Comparison of ENCODE assay signal across 13 cellular contexts in the genomic region with DNA sequence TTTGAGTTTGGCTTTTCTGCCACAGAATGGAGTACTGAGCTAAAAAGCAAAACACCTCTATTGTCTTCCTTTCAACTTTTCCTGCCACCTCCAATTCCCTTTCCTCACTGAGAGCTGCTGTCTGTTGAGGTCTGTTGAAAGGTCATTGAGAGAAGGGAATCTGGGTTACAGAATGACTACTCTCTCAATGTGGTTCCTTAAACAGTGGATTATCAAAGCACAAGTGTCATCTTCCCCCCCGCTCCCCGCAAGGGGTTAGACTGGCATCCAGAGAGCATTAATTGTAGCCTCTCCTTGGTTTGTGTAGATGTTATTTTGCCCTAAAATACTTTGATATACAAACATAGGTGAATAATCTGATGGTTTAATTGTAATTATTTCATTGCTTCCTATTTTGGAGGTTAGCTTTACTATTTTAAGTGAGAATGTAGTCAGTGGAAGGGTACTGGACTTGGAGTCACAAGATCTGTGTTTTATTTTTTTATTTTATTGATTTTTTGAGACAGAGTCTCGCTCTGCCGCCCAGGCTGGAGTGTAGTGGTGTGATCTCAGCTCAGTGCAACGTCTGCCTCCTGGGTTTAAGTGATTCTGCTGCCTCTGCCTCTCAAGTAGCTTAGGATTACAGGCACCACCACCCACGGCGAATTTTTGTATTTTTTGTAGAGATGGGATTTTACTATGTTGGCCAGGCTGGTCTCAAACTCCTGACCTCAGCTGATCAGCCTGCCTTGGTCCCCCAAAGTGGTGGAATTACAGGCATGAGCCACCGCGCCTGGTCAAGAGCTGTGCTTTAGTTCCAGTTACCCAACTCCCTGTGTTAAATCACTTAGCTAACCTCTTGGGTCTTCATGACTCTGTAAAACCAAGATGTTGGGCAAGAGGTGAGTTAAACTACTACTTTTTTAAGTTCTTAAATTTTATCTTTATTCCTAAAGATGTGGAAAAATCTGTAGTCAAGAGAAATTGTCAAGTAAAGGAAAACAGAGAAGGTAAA. TPM values are rescaled to one million over a fixed set of nuclear protein-coding genes. Genes with fewer than 3 reads are reported as not detected.
A peak's percentile ranks its signal among the peaks of the same experiment; 100 is the strongest.
DNase-seq lines count a peak whose midpoint lies in the region; ATAC-seq and TF ChIP-seq lines count a peak whose summit lies in the region.
"Had no signal": no experiment of that assay in that cellular context is flagged by ENCODE, and none has a peak within 500 bp of the region (broad histone marks: within the 10 kb centered on the region; RNA-seq: fewer than 3 reads in every experiment).

No MANE protein-coding gene starts in this region.

- no peaks in the 10 kb centered on the region for H3K9me3 Mint-ChIP-seq in stimulated activated naive CD8-positive, alpha-beta T cell treated with anti-CD3 and anti-CD28 coated beads, Interleukin-15, amount 100 ng/mL, for 72 hours
- H3K9me3 Mint-ChIP-seq in activated naive CD8-positive, alpha-beta T cell (ENCODE audit: low read depth): no peaks in the 10 kb centered on the region
- H3K9me3 Mint-ChIP-seq: T-helper 1 cell treated with Interleukin-12 subunit alpha and Interleukin-12 subunit beta and Interleukin-4 antibody, amounts not matched to agents 30 μg/mL and 1 μg/mL, for 36 hours had no signal

- H3K9me3 ChIP-seq in right lobe of liver: no peaks in the 10 kb centered on the region
- H3K9me3 ChIP-seq: thoracic aorta had no signal

- ATAC-seq in stimulated activated naive CD8-positive, alpha-beta T cell treated with anti-CD3 and anti-CD28 coated beads, Interleukin-15, Interleukin-2, amounts not matched to agents 100 U/mL and 50 U/mL, for 24 hours: peak; percentile 32
- no peak for ATAC-seq in stimulated activated naive CD8-positive, alpha-beta T cell treated with anti-CD3 and anti-CD28 coated beads, Interleukin-15, amount 100 ng/mL, for 72 hours
- ATAC-seq in right lobe of liver: peak; percentile 59 to 72 (median 66)
- no peak for ATAC-seq in HG02642 (IDR thresholded peaks at IDR 0.05; ENCODE audit: poor library complexity, unreplicated experiment)

- H3K27ac Mint-ChIP-seq in stimulated activated naive CD8-positive, alpha-beta T cell treated with anti-CD3 and anti-CD28 coated beads, Interleukin-15, amount 100 ng/mL, for 72 hours: no peak overlapping the region
- H3K27ac Mint-ChIP-seq in activated naive CD8-positive, alpha-beta T cell: peak overlapping the region; percentile 37
- H3K27ac Mint-ChIP-seq: T-helper 1 cell treated with Interleukin-12 subunit alpha and Interleukin-12 subunit beta and Interleukin-4 antibody, amounts not matched to agents 30 μg/mL and 1 μg/mL, for 36 hours had no signal

- intact Hi-C loops in right lobe of liver (cut with DNase I): no loop called here

- no peak overlapping the region for H3K4me3 ChIP-seq in right lobe of liver

- H3K27me3 ChIP-seq in right lobe of liver: no peaks in the 10 kb centered on the region
- H3K27me3 ChIP-seq: brain microvascular endothelial cell had no signal

- no peaks in the 10 kb centered on the region for H3K36me3 ChIP-seq in right lobe of liver
- H3K36me3 ChIP-seq: brain microvascular endothelial cell, thoracic aorta had no signal

- no peak overlapping the region for H3K27ac ChIP-seq in right lobe of liver
- H3K27ac ChIP-seq: brain microvascular endothelial cell, parathyroid adenoma, thoracic aorta had no signal

- H3K36me3 Mint-ChIP-seq in activated naive CD8-positive, alpha-beta T cell: no peaks in the 10 kb centered on the region

- peaks cover 63% of the 10 kb centered on the region for H3K4me1 Mint-ChIP-seq in stimulated activated naive CD8-positive, alpha-beta T cell treated with anti-CD3 and anti-CD28 coated beads, Interleukin-15, amount 100 ng/mL, for 72 hours
- H3K4me1 Mint-ChIP-seq in activated naive CD8-positive, alpha-beta T cell (ENCODE audit: low read depth): peaks cover 71% of the 10 kb centered on the region

- no peaks in the 10 kb centered on the region for H3K27me3 Mint-ChIP-seq in stimulated activated naive CD8-positive, alpha-beta T cell treated with anti-CD3 and anti-CD28 coated beads, Interleukin-15, amount 100 ng/mL, for 72 hours
- no peaks in the 10 kb centered on the region for H3K27me3 Mint-ChIP-seq in activated naive CD8-positive, alpha-beta T cell

- DNase-seq in stimulated activated naive CD8-positive, alpha-beta T cell treated with anti-CD3 and anti-CD28 coated beads, Interleukin-15, Interleukin-2, amounts not matched to agents 100 U/mL and 50 U/mL, for 24 hours: no peak
- no peak for DNase-seq in stimulated activated naive CD8-positive, alpha-beta T cell treated with anti-CD3 and anti-CD28 coated beads, Interleukin-15, amount 100 ng/mL, for 72 hours
- DNase-seq in right lobe of liver: peak in 1 of 3 donors; percentile 43
- no peak for DNase-seq in HCEC 1CT
- no peak for DNase-seq in SIG-M5 (lab: John Stamatoyannopoulos, UW)
- DNase-seq in stimulated activated CD4-positive, alpha-beta T cell treated with anti-CD3 and anti-CD28 coated beads, Interleukin-4, amount 100 ng/mL, for 1 hour: no peak
- DNase-seq: brain microvascular endothelial cell, NCI-H1417 had no signal

- 50% methylated on average over 9 of the region's 9 CpGs for WGBS in right lobe of liver (ENCODE audit: insufficient coverage, low coverage, low lambda C conversion rate, missing lambda C conversion rate)

- no peak for TF ChIP-seq POLR2A in right lobe of liver (IDR thresholded peaks at IDR 0.05)

- TF ChIP-seq CTCF in right lobe of liver (IDR thresholded peaks at IDR 0.05): no peak

- H3K4me1 ChIP-seq in right lobe of liver: peaks cover 0 to 44% (median 0%) of the 10 kb centered on the region in 4 donors

- no peak overlapping the region for H3K4me3 Mint-ChIP-seq in stimulated activated naive CD8-positive, alpha-beta T cell treated with anti-CD3 and anti-CD28 coated beads, Interleukin-15, amount 100 ng/mL, for 72 hours
- H3K4me3 Mint-ChIP-seq in activated naive CD8-positive, alpha-beta T cell: peak overlapping the region; percentile 59
- H3K4me3 Mint-ChIP-seq: T-helper 1 cell treated with Interleukin-12 subunit alpha and Interleukin-12 subunit beta and Interleukin-4 antibody, amounts not matched to agents 30 μg/mL and 1 μg/mL, for 36 hours had no signal

RNA-seq across cellular contexts. Expression of gene USP9X, which starts 11.0 kb away (rescaled TPM):
- 10 to 100 TPM; 53.5 to 76.2 (median 63.1) TPM for total RNA-seq in right lobe of liver

Comparison
In these comparisons a context has a peak if more than half of its experiments do, and no peak if none do; other contexts are left out.
1. ATAC-seq: peak in stimulated activated naive CD8-positive, alpha-beta T cell treated with anti-CD3 and anti-CD28 coated beads, Interleukin-15, Interleukin-2, amounts not matched to agents 100 U/mL and 50 U/mL, for 24 hours (single experiment) and right lobe of liver (4 of 4); none in stimulated activated naive CD8-positive, alpha-beta T cell treated with anti-CD3 and anti-CD28 coated beads, Interleukin-15, amount 100 ng/mL, for 72 hours (single experiment) and HG02642 (single experiment).